ENCODE assay signal across 8 cellular contexts in the genomic region with DNA sequence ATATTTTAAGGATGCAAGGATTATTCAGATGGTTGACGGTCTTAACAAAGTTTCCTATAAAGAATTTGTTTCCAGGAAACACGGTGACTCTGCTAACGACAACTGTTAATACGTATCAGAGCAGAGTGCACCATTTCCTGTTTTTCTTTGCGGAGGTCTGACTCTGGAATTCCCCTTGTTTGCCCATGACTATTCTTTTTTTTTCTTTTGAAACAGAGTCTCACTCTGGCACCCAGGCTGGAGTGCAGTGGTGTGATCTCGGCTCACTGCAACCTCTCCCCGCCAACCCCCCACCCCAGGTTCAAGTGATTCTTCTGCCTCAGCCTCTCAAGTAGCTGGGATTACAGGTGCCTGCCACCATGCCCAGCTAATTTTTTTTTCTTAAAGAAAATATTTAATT.
A peak's percentile ranks its signal among the peaks of the same experiment; 100 is the strongest.
DNase-seq lines count a peak whose midpoint lies in the region; ATAC-seq and TF ChIP-seq lines count a peak whose summit lies in the region.

No MANE protein-coding gene starts in this region.

- H3K27me3 ChIP-seq in muscle layer of duodenum (ENCODE audit: low read depth, low read length), result no peaks in the 10 kb centered on the region

- ATAC-seq in HG02840 (IDR thresholded peaks at IDR 0.05; ENCODE audit: low FRiP score, unreplicated experiment), result peak; percentile 43
- peak; percentile 51 for ATAC-seq in SK-N-SH treated with all-trans-retinoic acid at 6 μM for 48 hours

- POLR2A ChIA-PET in GM10248 (lab: Yijun Ruan, JAX), result no interaction called here

- no peak for TF ChIP-seq CTCF in GM10248 (IDR thresholded peaks at IDR 0.05; ENCODE audit: control extremely low read depth, extremely low read depth, low read depth, missing control alignments)

- H3K27ac ChIP-seq in angular gyrus (ENCODE audit: low read depth, low read length), result peak overlapping the region; percentile 56
- peak overlapping the region; percentile 77 for H3K27ac ChIP-seq in muscle layer of duodenum (ENCODE audit: low read length)
- H3K27ac ChIP-seq in temporal lobe (ENCODE audit: low read depth, low read length), result peak overlapping the region; percentile 85

- H3K4me1 ChIP-seq in muscle layer of duodenum (ENCODE audit: control insufficient read depth in 1 of 2, insufficient read depth in 2 of 2, low read length in 2 of 2), result peaks cover 14 to 27% of the 10 kb centered on the region in 2 donors

- CTCF ChIA-PET in GM10248 (lab: Yijun Ruan, JAX), result interaction anchor here (1.4 to 3.3 kb wide), 2 partner anchors 16 to 20 kb away, joined by 3 to 24 read pairs; no protein-coding TSS in a partner anchor

- no peaks in the 10 kb centered on the region for H3K9me3 ChIP-seq in muscle layer of duodenum (ENCODE audit: control insufficient read depth in 1 of 2, low read length in 2 of 2)

- DNase-seq in GM10248 (ENCODE audit: extremely low spot score) (peak; percentile 28), nucleus accumbens (lab: John Stamatoyannopoulos, UW) (no peak)
- no peak for DNase-seq in NK-92 treated with Interleukin-12 subunit alpha and Interleukin-12 subunit beta, amount 100 ng/mL, for 24 hours (lab: John Stamatoyannopoulos, UW)

- no peak overlapping the region for H3K4me3 ChIP-seq in muscle layer of duodenum (ENCODE audit: low read depth in 1 of 2, low read length in 2 of 2)

- H3K36me3 ChIP-seq in muscle layer of duodenum (ENCODE audit: control insufficient read depth in 1 of 2, insufficient read depth in 2 of 2, low read length in 2 of 2), result no peaks in the 10 kb centered on the region

TF ChIP-seq in SK-N-SH treated with all-trans-retinoic acid at 6 μM for 48 hours, 23 proteins besides CTCF, POLR2A, EP300 and RAD21:
- TF ChIP-seq ZC3H10 (CRISPR knock-in tag; IDR thresholded peaks at IDR 0.05) (no peak), TOX (CRISPR knock-in tag; IDR thresholded peaks at IDR 0.05; ENCODE audit: borderline replicate concordance) (no peak), RARB (CRISPR knock-in tag; IDR thresholded peaks at IDR 0.05) (no peak), SNAI2 (CRISPR knock-in tag; IDR thresholded peaks at IDR 0.05) (no peak), BACH2 (CRISPR knock-in tag; IDR thresholded peaks at IDR 0.05; ENCODE audit: borderline replicate concordance) (no peak), ISL1 (CRISPR knock-in tag; IDR thresholded peaks at IDR 0.05) (no peak), GLIS3 (CRISPR knock-in tag; IDR thresholded peaks at IDR 0.05) (no peak)
- TF ChIP-seq, protein P1, sequence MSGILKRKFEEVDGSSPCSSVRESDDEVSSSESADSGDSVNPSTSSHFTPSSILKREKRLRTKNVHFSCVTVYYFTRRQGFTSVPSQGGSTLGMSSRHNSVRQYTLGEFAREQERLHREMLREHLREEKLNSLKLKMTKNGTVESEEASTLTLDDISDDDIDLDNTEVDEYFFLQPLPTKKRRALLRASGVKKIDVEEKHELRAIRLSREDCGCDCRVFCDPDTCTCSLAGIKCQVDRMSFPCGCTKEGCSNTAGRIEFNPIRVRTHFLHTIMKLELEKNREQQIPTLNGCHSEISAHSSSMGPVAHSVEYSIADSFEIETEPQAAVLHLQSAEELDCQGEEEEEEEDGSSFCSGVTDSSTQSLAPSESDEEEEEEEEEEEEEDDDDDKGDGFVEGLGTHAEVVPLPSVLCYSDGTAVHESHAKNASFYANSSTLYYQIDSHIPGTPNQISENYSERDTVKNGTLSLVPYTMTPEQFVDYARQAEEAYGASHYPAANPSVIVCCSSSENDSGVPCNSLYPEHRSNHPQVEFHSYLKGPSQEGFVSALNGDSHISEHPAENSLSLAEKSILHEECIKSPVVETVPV (CRISPR knock-in tag; IDR thresholded peaks at IDR 0.05), result no peak
